Comparison of ENCODE assay signal across 8 cellular contexts in genomic region chr9:19379697-19380046, GRCh38. TPM values are rescaled to one million over a fixed set of nuclear protein-coding genes. Genes with fewer than 3 reads are reported as not detected.
DNase-seq lines count a peak whose midpoint lies in the region; ATAC-seq and TF ChIP-seq lines count a peak whose summit lies in the region.

No MANE protein-coding gene starts in this region.

- POLR2A ChIA-PET in MCF 10A (lab: Yijun Ruan, JAX) = interaction anchor here (0.7 to 6.1 kb wide), 25 partner anchors 9 to 1305 kb away, joined by 3 to 62 read pairs (median 5); partner anchors contain the start of genes ACER2, DENND4C, FOCAD and HAUS6

- H3K4me1 Mint-ChIP-seq in MCF 10A (ENCODE audit: insufficient read depth, unreplicated experiment) = peaks cover 22% of the 10 kb centered on the region

- H3K27me3 ChIP-seq in stomach = no peaks in the 10 kb centered on the region

- H3K4me1 ChIP-seq in stomach = peaks cover 16 to 49% (median 28%) of the 10 kb centered on the region in 4 donors

- 0 to 1% (median 0%) methylated on average over 15 to 30 of the region's 30 CpGs for WGBS in stomach, 5 donors

- DNase-seq in activated CD4-positive, CD25-positive, alpha-beta regulatory T cell (lab: John Stamatoyannopoulos, UW) = peak in 3 of 4 experiments; percentile 39 to 48 (median 47)
- no peak for DNase-seq in activated CD4-positive, CD25-positive, alpha-beta regulatory T cell treated with anti-CD3 and anti-CD28 coated beads, Interleukin-2, amount 50 U/mL, for 72 hours
- DNase-seq in NCI-H774 (lab: John Stamatoyannopoulos, UW) (peak; percentile 51), MCF 10A (ENCODE audit: unreplicated experiment) (no peak), left colon (peak in 1 of 2 donors; percentile 38), stomach (no peak), NCI-H2081 treated with DMSO at 0.1 percent for 48 hours (lab: John Stamatoyannopoulos, UW) (no peak)

- ATAC-seq in HG02623 (IDR thresholded peaks at IDR 0.05; ENCODE audit: unreplicated experiment) (peak; percentile 27), left colon (peak; percentile 47)

- CTCF ChIA-PET in MCF 10A (lab: Yijun Ruan, JAX) = no interaction called here

- H3K9me3 ChIP-seq in stomach = no peaks in the 10 kb centered on the region

- H3K27ac Mint-ChIP-seq in MCF 10A (ENCODE audit: low read depth, unreplicated experiment) = peak overlapping the region; percentile 100

- H3K36me3 Mint-ChIP-seq in MCF 10A (ENCODE audit: insufficient read depth, unreplicated experiment) = peaks cover 68% of the 10 kb centered on the region

- TF ChIP-seq CTCF in MCF 10A (IDR thresholded peaks at IDR 0.05; ENCODE audit: unreplicated experiment) (no peak), stomach (IDR thresholded peaks at IDR 0.05) (no peak)

- H3K9me3 Mint-ChIP-seq in MCF 10A (ENCODE audit: unreplicated experiment) = no peaks in the 10 kb centered on the region

- TF ChIP-seq EP300 in stomach (IDR thresholded peaks at IDR 0.05) = no peak

- no peak for TF ChIP-seq POLR2A in stomach (IDR thresholded peaks at IDR 0.05)

- H3K36me3 ChIP-seq in stomach = peaks cover 39 to 45% (median 43%) of the 10 kb centered on the region in 4 donors

- H3K4me3 Mint-ChIP-seq in MCF 10A (ENCODE audit: unreplicated experiment) = peak overlapping the region; percentile 97

- H3K27me3 Mint-ChIP-seq in MCF 10A (ENCODE audit: insufficient read depth, unreplicated experiment) = no peaks in the 10 kb centered on the region

- intact Hi-C loops in MCF 10A (cut with micrococcal nuclease) (loop anchor here (1.0 to 10.0 kb wide), 5 partner anchors 30 to 335 kb away; partner anchors contain the start of genes ACER2, DENND4C and RRAGA), left colon (cut with DNase I, micrococcal nuclease) (loop anchor here in 1 of 2 donors (10.0 kb wide), 1 partner anchor 75 kb away; no protein-coding TSS in a partner anchor), stomach (cut with DNase I; ENCODE audit: low total_unique reads) (no loop called here)

- H3K4me3 ChIP-seq in stomach = peak overlapping the region; percentile 70 to 81 (median 80)

- BruUV-seq in MCF 10A (replicated peaks; lab: Mats Ljungman, UMichigan) = TSS peak; percentile 41

- H3K27ac ChIP-seq in stomach = peak overlapping the region; percentile 83 to 97 (median 91)

RNA-seq across cellular contexts. Expression of gene RPS6, which starts 0.4 kb away (rescaled TPM):
- total RNA-seq in MCF 10A (2022) (3,254 and 3,841 TPM in 2 replicates), left colon (1,000 to 10,000 TPM; 1,769 to 1,852 TPM), stomach (1,000 to 10,000 TPM in 4 of 5 donors, 100 to 1,000 TPM in 1; 925 to 2,164 (median 1,405) TPM)
- 1,000 to 10,000 TPM; 3,881 to 4,884 (median 4,624) TPM for polyA plus RNA-seq in stomach

RNA-seq across cellular contexts. Expression of gene ACER2, which starts 29.1 kb away (rescaled TPM):
- 1.9 and 3.2 TPM in 2 replicates for total RNA-seq in MCF 10A (2022)
- total RNA-seq in left colon = 10 to 100 TPM in 1 of 2 donors, 1 to 10 TPM in 1; 9.0 to 15.3 TPM
- total RNA-seq in stomach = 10 to 100 TPM in 4 of 5 donors, not detected in 1; 20.5 to 54.3 (median 37.8) TPM
- 1 to 10 TPM in 2 of 3 donors, under 1 TPM in 1; 0.23 to 7.8 (median 4.5) TPM for polyA plus RNA-seq in stomach

Comparison
In these comparisons a context has a peak if more than half of its experiments do, and no peak if none do; other contexts are left out.
1. DNase-seq: peak in activated CD4-positive, CD25-positive, alpha-beta regulatory T cell (3 of 4) and NCI-H774 (single experiment); none in activated CD4-positive, CD25-positive, alpha-beta regulatory T cell treated with anti-CD3 and anti-CD28 coated beads, Interleukin-2, amount 50 U/mL, for 72 hours (single experiment), MCF 10A (single experiment), stomach (single experiment) and NCI-H2081 treated with DMSO at 0.1 percent for 48 hours (single experiment).